ENCODE assay signal across 27 cellular contexts in the genomic region with DNA sequence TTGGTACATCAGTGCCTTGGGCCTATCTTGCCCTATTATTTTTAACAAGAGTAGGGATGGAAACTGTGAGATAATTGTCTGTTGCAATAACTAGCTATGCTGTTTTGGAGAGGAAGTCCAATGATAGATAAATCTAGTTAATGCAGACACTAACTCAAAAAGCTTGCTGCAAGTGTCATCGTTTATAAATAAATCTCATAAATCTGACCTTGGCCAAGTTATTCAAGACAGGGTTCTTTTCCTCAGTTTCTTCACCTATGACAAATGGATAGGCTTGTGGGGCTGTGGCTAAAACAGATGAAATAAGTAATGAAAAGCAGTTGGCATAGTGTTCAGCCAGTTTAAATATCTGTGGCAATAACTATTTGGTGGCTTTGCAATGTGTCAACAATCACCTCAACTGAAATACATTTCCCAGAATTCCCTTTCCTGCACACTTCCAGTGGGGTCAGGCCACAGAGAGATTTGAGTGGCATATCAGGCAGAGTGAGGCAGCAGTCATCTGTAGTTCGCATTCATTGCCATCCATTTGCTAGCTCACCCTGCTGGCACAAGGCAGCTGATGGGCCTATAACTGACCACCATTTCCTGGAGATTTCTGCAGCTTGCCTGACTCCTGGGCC.
"Had no signal": no experiment of that assay in that cellular context is flagged by ENCODE, and none has a peak within 500 bp of the region (broad histone marks: within the 10 kb centered on the region; RNA-seq: fewer than 3 reads in every experiment).

No MANE protein-coding gene starts in this region.

- H2AFZ ChIP-seq: PC-9 had no signal

- DNase-seq: activated CD4-positive, alpha-beta memory T cell treated with anti-CD3 and anti-CD28 coated beads, Interleukin-2, amount 10 ng/mL, durations not matched to agents 7 days and 5 days; activated CD4-positive, alpha-beta T cell treated with anti-CD3 and anti-CD28 coated beads for 1 hour; activated CD4-positive, alpha-beta T cell treated with anti-CD3 and anti-CD28 coated beads for 48 hours; activated CD4-positive, CD25-positive, alpha-beta regulatory T cell; activated CD8-positive, alpha-beta memory T cell treated with anti-CD3 and anti-CD28 coated beads for 24 hours; activated CD8-positive, alpha-beta memory T cell treated with anti-CD3 and anti-CD28 coated beads, Interleukin-2, amount 10 ng/mL, durations not matched to agents 7 days and 5 days; activated CD8-positive, alpha-beta memory T cell treated with anti-CD3 and anti-CD28 coated beads, Interleukin-2, amount 50 U/mL, for 48 hours; activated effector memory CD4-positive, alpha-beta T cell treated with Interleukin-2 at 50 U/mL for 16 hours; activated naive CD4-positive, alpha-beta T cell; activated naive CD4-positive, alpha-beta T cell treated with anti-CD3 and anti-CD28 coated beads, Interleukin-2, amount 50 U/mL, for 16 hours; activated naive CD8-positive, alpha-beta T cell treated with anti-CD3 and anti-CD28 coated beads for 36 hours; activated T-cell treated with anti-CD3 and anti-CD28 coated beads, Interleukin-2, amount 50 U/mL, for 48 hours; amygdala; NCI-H1105 treated with DMSO at 0.1 percent for 48 hours; NCI-H1436; NCI-H1694; NCI-H1930; NCI-H510A; NCI-H526; NCI-H748 treated with DMSO at 0.1 percent for 48 hours; NK-92 treated with Interleukin-12 subunit alpha and Interleukin-12 subunit beta, amount 100 ng/mL, for 24 hours; PC-9; Right ventricle myocardium superior; T1000; WERI-Rb-1 had no signal

- H3K4me1 ChIP-seq: ascending aorta had no signal

- ATAC-seq: activated CD8-positive, alpha-beta memory T cell treated with anti-CD3 and anti-CD28 coated beads, Interleukin-2, amount 10 ng/mL, durations not matched to agents 7 days and 5 days had no signal

- H3K4me3 ChIP-seq: ascending aorta, cardiac muscle cell, PC-9 had no signal

- H3K27ac ChIP-seq: ascending aorta, cardiac muscle cell, PC-9, WERI-Rb-1 had no signal

- H3K36me3 ChIP-seq: ascending aorta, cardiac muscle cell, WERI-Rb-1 had no signal

- H3K4me2 ChIP-seq: PC-9 had no signal

- H3K27me3 ChIP-seq: ascending aorta, cardiac muscle cell had no signal
